Comparison of ENCODE assay signal across 8 cellular contexts in genomic region chr6:36765943-36766648, GRCh38.
DNase-seq lines count a peak whose midpoint lies in the region; ATAC-seq lines count a peak whose summit lies in the region.

No MANE protein-coding gene starts in this region.

- H3K36me3 Mint-ChIP-seq in activated naive CD4-positive, alpha-beta T cell treated with anti-CD3 and anti-CD28 coated beads, Interleukin-2, amount 50 U/mL, for 72 hours: no peaks in the 10 kb centered on the region

- DNase-seq in DMS79 (lab: John Stamatoyannopoulos, UW) (peak; percentile 25), GOT3 (lab: John Stamatoyannopoulos, UW) (peak; percentile 44), NCI-H1048 (lab: John Stamatoyannopoulos, UW) (peak; percentile 41), SKM-1 treated with dmso at 0.1 percent for 144 hours (lab: John Stamatoyannopoulos, UW; ENCODE audit: unreplicated experiment) (peak; percentile 73), Right ventricle myocardium inferior (ENCODE audit: missing footprints) (peak; percentile 91), posterior vena cava (ENCODE audit: low spot score) (peak; percentile 94), ureter (ENCODE audit: low spot score) (peak; percentile 90)
- peak; percentile 72 to 91 for DNase-seq in activated naive CD4-positive, alpha-beta T cell treated with anti-CD3 and anti-CD28 coated beads, Interleukin-2, amount 50 U/mL, for 72 hours (ENCODE audit: low spot score in 2 of 2)

- intact Hi-C loops in Right ventricle myocardium inferior (cut with DNase I) (loop anchor here (1.0 to 10.0 kb wide), 5 partner anchors 66 to 449 kb away; no protein-coding TSS in a partner anchor), posterior vena cava (cut with DNase I) (loop anchor here (1.0 to 5.0 kb wide), 2 partner anchors 72 to 251 kb away; no protein-coding TSS in a partner anchor)

- no peaks in the 10 kb centered on the region for H3K9me3 Mint-ChIP-seq in activated naive CD4-positive, alpha-beta T cell treated with anti-CD3 and anti-CD28 coated beads, Interleukin-2, amount 50 U/mL, for 72 hours

- H3K27ac Mint-ChIP-seq in activated naive CD4-positive, alpha-beta T cell treated with anti-CD3 and anti-CD28 coated beads, Interleukin-2, amount 50 U/mL, for 72 hours: peak overlapping the region in 1 of 2 donors; percentile 44

- ATAC-seq in activated naive CD4-positive, alpha-beta T cell treated with anti-CD3 and anti-CD28 coated beads, Interleukin-2, amount 50 U/mL, for 72 hours: peak; percentile 71 to 95
- peak; percentile 75 for ATAC-seq in Right ventricle myocardium inferior

Comparison
In these comparisons a context has a peak if more than half of its experiments do, and no peak if none do; other contexts are left out.
1. Peak in every context shown above with its lines: DNase-seq and ATAC-seq.
2. DNase-seq: peak in every context shown above with its lines; median percentile 94 in posterior vena cava; 91 in Right ventricle myocardium inferior; 90 in ureter; 82 in activated naive CD4-positive, alpha-beta T cell treated with anti-CD3 and anti-CD28 coated beads, Interleukin-2, amount 50 U/mL, for 72 hours; 73 in SKM-1 treated with dmso at 0.1 percent for 144 hours; 44 in GOT3; 41 in NCI-H1048; 25 in DMS79.